ENCODE assay signal across 8 cellular contexts in genomic region chr14:69152181-69152943, GRCh38. TPM values are rescaled to one million over a fixed set of nuclear protein-coding genes. Genes with fewer than 3 reads are reported as not detected.
DNase-seq lines count a peak whose midpoint lies in the region; ATAC-seq and TF ChIP-seq lines count a peak whose summit lies in the region.

No MANE protein-coding gene starts in this region.

- CTCF ChIA-PET in activated CD4-positive, alpha-beta memory T cell treated with anti-CD3 and anti-CD28 coated beads, Interleukin-2, amount 10 ng/mL, durations not matched to agents 7 days and 5 days (lab: Charles Lee): interaction anchor here (0.7 to 4.1 kb wide), 6 partner anchors 9 to 1207 kb away, joined by 3 to 28 read pairs (median 4); partner anchors contain the start of genes COX16, ERH and SLC39A9

- peak overlapping the region; percentile 93 for H3K27ac Mint-ChIP-seq in activated CD4-positive, alpha-beta memory T cell treated with anti-CD3 and anti-CD28 coated beads, Interleukin-2, amount 10 ng/mL, durations not matched to agents 7 days and 5 days

- ATAC-seq in GM19452 (IDR thresholded peaks at IDR 0.05; ENCODE audit: unreplicated experiment) (peak; percentile 3), mucosa of descending colon (peak; percentile 43)

- H3K9me3 ChIP-seq in BLaER1 treated with 17β-estradiol and CSF1 and Interleukin-3, amounts not matched to agents 10 nM and 100 nM (replicated peaks in 1 of 11): no peaks in the 10 kb centered on the region
- H3K9me3 ChIP-seq in endocrine pancreas (ENCODE audit: control insufficient read depth, low read length) (no peaks in the 10 kb centered on the region), mucosa of descending colon (no peaks in the 10 kb centered on the region), thymus (ENCODE audit: control insufficient read depth) (no peaks in the 10 kb centered on the region)

- no peak for TF ChIP-seq CTCF in mucosa of descending colon (IDR thresholded peaks at IDR 0.05)

- peaks cover 32% of the 10 kb centered on the region for H3K4me1 Mint-ChIP-seq in activated CD4-positive, alpha-beta memory T cell treated with anti-CD3 and anti-CD28 coated beads, Interleukin-2, amount 10 ng/mL, durations not matched to agents 7 days and 5 days

- peaks cover 24 to 28% (median 25%) of the 10 kb centered on the region in 10 experiments for H3K4me1 ChIP-seq in BLaER1 treated with 17β-estradiol and CSF1 and Interleukin-3, amounts not matched to agents 10 nM and 100 nM
- H3K4me1 ChIP-seq in endocrine pancreas (ENCODE audit: control insufficient read depth, insufficient read depth, low read length) (peaks cover 11% of the 10 kb centered on the region), mucosa of descending colon (ENCODE audit: low read depth) (peaks cover 17% of the 10 kb centered on the region), thymus (ENCODE audit: control insufficient read depth, insufficient read depth, low read length) (peaks cover 15% of the 10 kb centered on the region)

- peaks cover 17 to 25% (median 20%) of the 10 kb centered on the region in 11 experiments; a peak in 20 of 22 replicates for H3K36me3 ChIP-seq in BLaER1 treated with 17β-estradiol and CSF1 and Interleukin-3, amounts not matched to agents 10 nM and 100 nM
- H3K36me3 ChIP-seq in endocrine pancreas (ENCODE audit: control insufficient read depth, insufficient read depth, low read length) (no peaks in the 10 kb centered on the region), mucosa of descending colon (ENCODE audit: low read depth) (no peaks in the 10 kb centered on the region), thymus (ENCODE audit: control insufficient read depth, insufficient read depth) (peaks cover 5% of the 10 kb centered on the region)

- peaks cover 18% of the 10 kb centered on the region for H3K27me3 Mint-ChIP-seq in activated CD4-positive, alpha-beta memory T cell treated with anti-CD3 and anti-CD28 coated beads, Interleukin-2, amount 10 ng/mL, durations not matched to agents 7 days and 5 days

- peak overlapping the region; percentile 88 to 96 (median 92) for H3K4me3 ChIP-seq in BLaER1 treated with 17β-estradiol and CSF1 and Interleukin-3, amounts not matched to agents 10 nM and 100 nM
- H3K4me3 ChIP-seq in endocrine pancreas (ENCODE audit: control insufficient read depth, insufficient read depth, low read length) (peak overlapping the region; percentile 63), mucosa of descending colon (peak overlapping the region; percentile 87), thymus (ENCODE audit: low read length) (peak overlapping the region; percentile 76)

- H3K9me3 Mint-ChIP-seq in activated CD4-positive, alpha-beta memory T cell treated with anti-CD3 and anti-CD28 coated beads, Interleukin-2, amount 10 ng/mL, durations not matched to agents 7 days and 5 days: no peaks in the 10 kb centered on the region

- H4K20me1 ChIP-seq in BLaER1 treated with 17β-estradiol and CSF1 and Interleukin-3, amounts not matched to agents 10 nM and 100 nM: peaks cover 3 to 39% (median 21%) of the 10 kb centered on the region in 11 experiments; a peak in 16 of 22 replicates

- peak overlapping the region; percentile 92 to 98 (median 96) for H3K9ac ChIP-seq in BLaER1 treated with 17β-estradiol and CSF1 and Interleukin-3, amounts not matched to agents 10 nM and 100 nM
- peak overlapping the region; percentile 91 for H3K9ac ChIP-seq in endocrine pancreas (ENCODE audit: control insufficient read depth, insufficient read depth, low read length)

- POLR2A ChIA-PET in activated CD4-positive, alpha-beta memory T cell treated with anti-CD3 and anti-CD28 coated beads, Interleukin-2, amount 10 ng/mL, durations not matched to agents 7 days and 5 days (lab: Charles Lee): interaction anchor here (0.9 to 3.1 kb wide), 9 partner anchors 15 to 459 kb away, joined by 3 to 27 read pairs (median 4); partner anchors contain the start of genes ERH, EXD2, SLC39A9 and SUSD6

- H3K4me2 ChIP-seq in BLaER1 treated with 17β-estradiol and CSF1 and Interleukin-3, amounts not matched to agents 10 nM and 100 nM: peak overlapping the region; percentile 46 to 99 (median 89)

- intact Hi-C loops in mucosa of descending colon (cut with DNase I, micrococcal nuclease): no loop called here

- H3K4me3 Mint-ChIP-seq in activated CD4-positive, alpha-beta memory T cell treated with anti-CD3 and anti-CD28 coated beads, Interleukin-2, amount 10 ng/mL, durations not matched to agents 7 days and 5 days: peak overlapping the region; percentile 92

- peaks cover 0 to 19% (median 12%) of the 10 kb centered on the region in 11 experiments; a peak in 16 of 22 replicates for H3K27me3 ChIP-seq in BLaER1 treated with 17β-estradiol and CSF1 and Interleukin-3, amounts not matched to agents 10 nM and 100 nM
- H3K27me3 ChIP-seq in endocrine pancreas (ENCODE audit: control insufficient read depth, insufficient read depth, low read length): no peaks in the 10 kb centered on the region
- peaks cover 14% of the 10 kb centered on the region for H3K27me3 ChIP-seq in thymus (ENCODE audit: control insufficient read depth, insufficient read depth)

- DNase-seq in NCI-H1092 treated with DMSO at 0.1 percent for 48 hours (lab: John Stamatoyannopoulos, UW) (peak; percentile 70), mucosa of descending colon (peak; percentile 30 to 59 (median 53)), NCI-H1436 treated with DMSO at 0.1 percent for 48 hours (lab: John Stamatoyannopoulos, UW) (no peak)
- DNase-seq in activated CD4-positive, alpha-beta memory T cell treated with anti-CD3 and anti-CD28 coated beads, Interleukin-2, amount 10 ng/mL, durations not matched to agents 7 days and 5 days: peak; percentile 59

- H3K36me3 Mint-ChIP-seq in activated CD4-positive, alpha-beta memory T cell treated with anti-CD3 and anti-CD28 coated beads, Interleukin-2, amount 10 ng/mL, durations not matched to agents 7 days and 5 days (ENCODE audit: low read depth): peaks cover 28% of the 10 kb centered on the region

- under 1% methylated on average over 39 of the region's 39 CpGs for WGBS in thymus

- H3K27ac ChIP-seq in BLaER1 treated with 17β-estradiol and CSF1 and Interleukin-3, amounts not matched to agents 10 nM and 100 nM: peak overlapping the region; percentile 89 to 96 (median 93)
- peak overlapping the region; percentile 94 for H3K27ac ChIP-seq in thymus (ENCODE audit: low read depth)

RNA-seq across cellular contexts. Expression of gene DCAF5, which starts 0.6 kb away (rescaled TPM):
- 10 to 100 TPM; 45.7 to 50.3 TPM for total RNA-seq in activated CD4-positive, alpha-beta memory T cell treated with anti-CD3 and anti-CD28 coated beads, Interleukin-2, amount 10 ng/mL, durations not matched to agents 7 days and 5 days
- 10 to 100 TPM; 36.4 to 71.4 (median 46.9) TPM for total RNA-seq in mucosa of descending colon
- polyA plus RNA-seq in thymus: 26.6 TPM

RNA-seq across cellular contexts. Expression of gene EXD2, which starts 38.9 kb away (rescaled TPM):
- total RNA-seq in activated CD4-positive, alpha-beta memory T cell treated with anti-CD3 and anti-CD28 coated beads, Interleukin-2, amount 10 ng/mL, durations not matched to agents 7 days and 5 days: 1 to 10 TPM; 5.3 to 5.7 TPM
- total RNA-seq in mucosa of descending colon: 10 to 100 TPM; 20.9 to 28.6 (median 27.2) TPM
- polyA plus RNA-seq in thymus: 13.0 TPM
